1 cellular context compared by ENCODE assay signal in genomic region chr1:52702886-52703787, GRCh38.
TF ChIP-seq lines count a peak whose summit lies in the region.

No MANE protein-coding gene starts in this region.

TF ChIP-seq in K562, 482 proteins besides CTCF, POLR2A, EP300 and RAD21 (continued from another document and continues in another):
- no peak for TF ChIP-seq ZNF644 (tag; IDR thresholded peaks at IDR 0.05; ENCODE audit: low read depth)
- TF ChIP-seq FOXK1 (CRISPR knock-in tag; IDR thresholded peaks at IDR 0.05; ENCODE audit: borderline replicate concordance): 0 out of 2 replicates have a peak, but pooled peaks have one; percentile 67
- TF ChIP-seq, protein P1, sequence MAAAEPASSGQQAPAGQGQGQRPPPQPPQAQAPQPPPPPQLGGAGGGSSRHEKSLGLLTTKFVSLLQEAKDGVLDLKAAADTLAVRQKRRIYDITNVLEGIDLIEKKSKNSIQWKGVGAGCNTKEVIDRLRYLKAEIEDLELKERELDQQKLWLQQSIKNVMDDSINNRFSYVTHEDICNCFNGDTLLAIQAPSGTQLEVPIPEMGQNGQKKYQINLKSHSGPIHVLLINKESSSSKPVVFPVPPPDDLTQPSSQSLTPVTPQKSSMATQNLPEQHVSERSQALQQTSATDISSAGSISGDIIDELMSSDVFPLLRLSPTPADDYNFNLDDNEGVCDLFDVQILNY (CRISPR knock-in tag; IDR thresholded peaks at IDR 0.05): peak; percentile 91; the same call in 1 of the 2 replicates
- peak; percentile 99 for TF ChIP-seq L3MBTL2 (IDR thresholded peaks at IDR 0.05)
- TF ChIP-seq, protein P2, sequence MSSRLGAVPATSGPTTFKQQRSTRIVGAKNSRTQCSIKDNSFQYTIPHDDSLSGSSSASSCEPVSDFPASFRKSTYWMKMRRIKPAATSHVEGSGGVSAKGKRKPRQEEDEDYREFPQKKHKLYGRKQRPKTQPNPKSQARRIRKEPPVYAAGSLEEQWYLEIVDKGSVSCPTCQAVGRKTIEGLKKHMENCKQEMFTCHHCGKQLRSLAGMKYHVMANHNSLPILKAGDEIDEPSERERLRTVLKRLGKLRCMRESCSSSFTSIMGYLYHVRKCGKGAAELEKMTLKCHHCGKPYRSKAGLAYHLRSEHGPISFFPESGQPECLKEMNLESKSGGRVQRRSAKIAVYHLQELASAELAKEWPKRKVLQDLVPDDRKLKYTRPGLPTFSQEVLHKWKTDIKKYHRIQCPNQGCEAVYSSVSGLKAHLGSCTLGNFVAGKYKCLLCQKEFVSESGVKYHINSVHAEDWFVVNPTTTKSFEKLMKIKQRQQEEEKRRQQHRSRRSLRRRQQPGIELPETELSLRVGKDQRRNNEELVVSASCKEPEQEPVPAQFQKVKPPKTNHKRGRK (tag; IDR thresholded peaks at IDR 0.05): no peak
- TF ChIP-seq NBN (IDR thresholded peaks at IDR 0.05; ENCODE audit: low read depth): peak; percentile 84
- peak; percentile 96 to 98 for TF ChIP-seq MNT (conservative IDR thresholded peaks at IDR 0.05)
- TF ChIP-seq, protein P3, sequence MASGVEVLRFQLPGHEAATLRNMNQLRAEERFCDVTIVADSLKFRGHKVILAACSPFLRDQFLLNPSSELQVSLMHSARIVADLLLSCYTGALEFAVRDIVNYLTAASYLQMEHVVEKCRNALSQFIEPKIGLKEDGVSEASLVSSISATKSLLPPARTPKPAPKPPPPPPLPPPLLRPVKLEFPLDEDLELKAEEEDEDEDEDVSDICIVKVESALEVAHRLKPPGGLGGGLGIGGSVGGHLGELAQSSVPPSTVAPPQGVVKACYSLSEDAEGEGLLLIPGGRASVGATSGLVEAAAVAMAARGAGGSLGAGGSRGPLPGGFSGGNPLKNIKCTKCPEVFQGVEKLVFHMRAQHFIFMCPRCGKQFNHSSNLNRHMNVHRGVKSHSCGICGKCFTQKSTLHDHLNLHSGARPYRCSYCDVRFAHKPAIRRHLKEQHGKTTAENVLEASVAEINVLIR (CRISPR knock-in tag; IDR thresholded peaks at IDR 0.05): peak; percentile 32; the same call in 1 of the 2 replicates
- peak; percentile 52 for TF ChIP-seq SMAD4 (CRISPR knock-in tag; conservative IDR thresholded peaks at IDR 0.05)
- peak; percentile 27; the same call in 1 of the 2 replicates for TF ChIP-seq STAT6 (CRISPR knock-in tag; IDR thresholded peaks at IDR 0.05)
- peak; percentile 25 to 52; a peak in 1 of 4 replicates for TF ChIP-seq TEAD1 (CRISPR knock-in tag; IDR thresholded peaks at IDR 0.05)
- no peak for TF ChIP-seq SRSF9 (IDR thresholded peaks at IDR 0.05; ENCODE audit: borderline replicate concordance, low read depth, low read length)
- peak; percentile 80 for TF ChIP-seq CREB3L1 (IDR thresholded peaks at IDR 0.05; ENCODE audit: borderline replicate concordance, low read depth)
- 0 out of 2 replicates have a peak, but pooled peaks have one; percentile 38 for TF ChIP-seq NFXL1 (CRISPR knock-in tag; IDR thresholded peaks at IDR 0.05)
- no peak for TF ChIP-seq ZC3H11A (IDR thresholded peaks at IDR 0.05; ENCODE audit: low read depth, low read length)
- TF ChIP-seq NR2C1 (IDR thresholded peaks at IDR 0.05): 0 out of 2 replicates have a peak, but pooled peaks have one; percentile 35
- TF ChIP-seq NR2C1 (tag; IDR thresholded peaks at IDR 0.05): no peak
- TF ChIP-seq CEBPG (CRISPR knock-in tag; IDR thresholded peaks at IDR 0.05): peak; percentile 83
- TF ChIP-seq CEBPG (tag; conservative IDR thresholded peaks at IDR 0.05 in 1 of 2, IDR thresholded peaks at IDR 0.05 in 1 of 2): peak; percentile 69 to 70
- TF ChIP-seq, protein P4, sequence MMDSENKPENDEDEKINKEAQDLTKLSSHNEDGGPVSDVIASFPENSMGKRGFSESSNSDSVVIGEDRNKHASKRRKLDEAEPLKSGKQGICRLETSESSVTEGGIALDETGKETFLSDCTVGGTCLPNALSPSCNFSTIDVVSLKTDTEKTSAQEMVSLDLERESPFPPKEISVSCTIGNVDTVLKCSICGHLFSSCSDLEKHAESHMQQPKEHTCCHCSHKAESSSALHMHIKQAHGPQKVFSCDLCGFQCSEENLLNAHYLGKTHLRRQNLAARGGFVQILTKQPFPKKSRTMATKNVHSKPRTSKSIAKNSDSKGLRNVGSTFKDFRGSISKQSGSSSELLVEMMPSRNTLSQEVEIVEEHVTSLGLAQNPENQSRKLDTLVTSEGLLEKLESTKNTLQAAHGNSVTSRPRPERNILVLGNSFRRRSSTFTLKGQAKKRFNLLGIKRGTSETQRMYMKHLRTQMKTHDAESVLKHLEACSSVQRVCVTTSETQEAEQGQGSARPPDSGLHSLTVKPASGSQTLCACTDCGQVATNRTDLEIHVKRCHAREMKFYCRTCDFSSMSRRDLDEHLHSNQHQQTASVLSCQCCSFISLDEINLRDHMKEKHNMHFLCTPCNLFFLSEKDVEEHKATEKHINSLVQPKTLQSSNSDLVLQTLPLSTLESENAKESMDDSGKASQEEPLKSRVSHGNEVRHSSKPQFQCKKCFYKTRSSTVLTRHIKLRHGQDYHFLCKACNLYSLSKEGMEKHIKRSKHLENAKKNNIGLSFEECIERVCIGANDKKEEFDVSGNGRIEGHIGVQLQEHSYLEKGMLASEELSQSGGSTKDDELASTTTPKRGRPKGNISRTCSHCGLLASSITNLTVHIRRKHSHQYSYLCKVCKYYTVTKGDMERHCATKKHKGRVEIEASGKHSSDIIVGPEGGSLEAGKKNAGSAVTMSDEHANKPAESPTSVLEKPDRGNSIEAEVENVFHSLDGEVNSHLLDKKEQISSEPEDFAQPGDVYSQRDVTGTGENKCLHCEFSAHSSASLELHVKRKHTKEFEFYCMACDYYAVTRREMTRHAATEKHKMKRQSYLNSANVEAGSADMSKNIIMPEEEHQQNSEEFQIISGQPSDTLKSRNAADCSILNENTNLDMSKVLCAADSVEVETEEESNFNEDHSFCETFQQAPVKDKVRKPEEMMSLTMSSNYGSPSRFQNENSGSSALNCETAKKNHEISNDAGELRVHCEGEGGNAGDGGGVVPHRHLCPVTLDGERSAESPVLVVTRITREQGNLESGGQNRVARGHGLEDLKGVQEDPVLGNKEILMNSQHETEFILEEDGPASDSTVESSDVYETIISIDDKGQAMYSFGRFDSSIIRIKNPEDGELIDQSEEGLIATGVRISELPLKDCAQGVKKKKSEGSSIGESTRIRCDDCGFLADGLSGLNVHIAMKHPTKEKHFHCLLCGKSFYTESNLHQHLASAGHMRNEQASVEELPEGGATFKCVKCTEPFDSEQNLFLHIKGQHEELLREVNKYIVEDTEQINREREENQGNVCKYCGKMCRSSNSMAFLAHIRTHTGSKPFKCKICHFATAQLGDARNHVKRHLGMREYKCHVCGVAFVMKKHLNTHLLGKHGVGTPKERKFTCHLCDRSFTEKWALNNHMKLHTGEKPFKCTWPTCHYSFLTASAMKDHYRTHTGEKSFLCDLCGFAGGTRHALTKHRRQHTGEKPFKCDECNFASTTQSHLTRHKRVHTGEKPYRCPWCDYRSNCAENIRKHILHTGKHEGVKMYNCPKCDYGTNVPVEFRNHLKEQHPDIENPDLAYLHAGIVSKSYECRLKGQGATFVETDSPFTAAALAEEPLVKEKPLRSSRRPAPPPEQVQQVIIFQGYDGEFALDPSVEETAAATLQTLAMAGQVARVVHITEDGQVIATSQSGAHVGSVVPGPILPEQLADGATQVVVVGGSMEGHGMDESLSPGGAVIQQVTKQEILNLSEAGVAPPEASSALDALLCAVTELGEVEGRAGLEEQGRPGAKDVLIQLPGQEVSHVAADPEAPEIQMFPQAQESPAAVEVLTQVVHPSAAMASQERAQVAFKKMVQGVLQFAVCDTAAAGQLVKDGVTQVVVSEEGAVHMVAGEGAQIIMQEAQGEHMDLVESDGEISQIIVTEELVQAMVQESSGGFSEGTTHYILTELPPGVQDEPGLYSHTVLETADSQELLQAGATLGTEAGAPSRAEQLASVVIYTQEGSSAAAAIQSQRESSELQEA (IDR thresholded peaks at IDR 0.05; ENCODE audit: low read depth): peak; percentile 39; the same call in 1 of the 2 replicates
- no peak for TF ChIP-seq FOXM1 (IDR thresholded peaks at IDR 0.05; ENCODE audit: low read depth)
- peak; percentile 75; the same call in 1 of the 2 replicates for TF ChIP-seq FOXM1 (CRISPR knock-in tag; IDR thresholded peaks at IDR 0.05; ENCODE audit: low read depth)
- TF ChIP-seq AFF4 (CRISPR knock-in tag; IDR thresholded peaks at IDR 0.05): no peak; the same call in 1 of the 2 replicates
- peak; percentile 37; the same call in 1 of the 2 replicates for TF ChIP-seq TAF7 (tag; IDR thresholded peaks at IDR 0.05)
- TF ChIP-seq ZNF224 (CRISPR knock-in tag; IDR thresholded peaks at IDR 0.05): peak; percentile 74; the same call in 1 of the 2 replicates
- TF ChIP-seq ZFP36 (IDR thresholded peaks at IDR 0.05; ENCODE audit: low read depth, low read length, partially characterized antibody): peak; percentile 83
- peak; percentile 52 to 54; a peak in 3 of 4 replicates for TF ChIP-seq MAZ (CRISPR knock-in tag; conservative IDR thresholded peaks at IDR 0.05 in 1 of 2, IDR thresholded peaks at IDR 0.05 in 1 of 2)
- TF ChIP-seq MAFK (IDR thresholded peaks at IDR 0.05; ENCODE audit: low read length): no peak
- TF ChIP-seq SREBF1 (IDR thresholded peaks at IDR 0.05; ENCODE audit: borderline replicate concordance, low read depth, low read length): 0 out of 2 replicates have a peak, but pooled peaks have one; percentile 44
- TF ChIP-seq CSDE1 (IDR thresholded peaks at IDR 0.05): peak in 1 of 2 experiments; percentile 35; a peak in 1 of 4 replicates
